Comparison of ENCODE assay signal across 11 cellular contexts in genomic region chr15:59516655-59517461, GRCh38.
DNase-seq lines count a peak whose midpoint lies in the region; ATAC-seq and TF ChIP-seq lines count a peak whose summit lies in the region.
"Had no signal": no experiment of that assay in that cellular context is flagged by ENCODE, and none has a peak within 500 bp of the region (broad histone marks: within the 10 kb centered on the region; RNA-seq: fewer than 3 reads in every experiment).

No MANE protein-coding gene starts in this region.

- H3K4me3 Mint-ChIP-seq in naive thymus-derived CD8-positive, alpha-beta T cell = peak overlapping the region in 1 of 10 donors; percentile 4
- no peak overlapping the region for H3K4me3 Mint-ChIP-seq in type B pancreatic cell
- H3K4me3 Mint-ChIP-seq: CD4-positive, alpha-beta memory T cell had no signal

- peak; percentile 6 for DNase-seq in NOMO-1 treated with dmso at 0.1 percent for 144 hours (lab: John Stamatoyannopoulos, UW; ENCODE audit: unreplicated experiment)
- DNase-seq in naive thymus-derived CD8-positive, alpha-beta T cell = no peak
- DNase-seq in amniotic stem cell (lab: John Stamatoyannopoulos, UW) = no peak
- DNase-seq in GDM1 (lab: John Stamatoyannopoulos, UW) = no peak
- no peak for DNase-seq in type B pancreatic cell (ENCODE audit: extremely low spot score, unreplicated experiment)
- DNase-seq: CD4-positive, alpha-beta memory T cell; NCI-H1092; NCI-H526 had no signal

- TF ChIP-seq CTCF in type B pancreatic cell (conservative IDR thresholded peaks at IDR 0.05) = no peak

- peaks cover 0 to 4% (median 1%) of the 10 kb centered on the region in 5 donors for H3K27me3 Mint-ChIP-seq in naive thymus-derived CD8-positive, alpha-beta T cell
- H3K27me3 Mint-ChIP-seq in type B pancreatic cell = no peaks in the 10 kb centered on the region

- H3K36me3 Mint-ChIP-seq in naive thymus-derived CD8-positive, alpha-beta T cell = no peaks in the 10 kb centered on the region
- H3K36me3 Mint-ChIP-seq in type B pancreatic cell = no peaks in the 10 kb centered on the region
- H3K36me3 Mint-ChIP-seq: CD4-positive, alpha-beta memory T cell had no signal

- peaks cover 13 to 38% (median 27%) of the 10 kb centered on the region in 4 donors for H3K4me1 Mint-ChIP-seq in naive thymus-derived CD8-positive, alpha-beta T cell
- H3K4me1 Mint-ChIP-seq in type B pancreatic cell (ENCODE audit: unreplicated experiment) = no peaks in the 10 kb centered on the region

- POLR2A ChIA-PET in naive thymus-derived CD8-positive, alpha-beta T cell (lab: Charles Lee) = interaction anchor here (0.7 to 0.9 kb wide), 3 partner anchors 8 to 362 kb away, joined by 3 read pairs; no protein-coding TSS in a partner anchor

- peak overlapping the region in 7 of 10 donors; percentile 3 to 87 (median 25) for H3K27ac Mint-ChIP-seq in naive thymus-derived CD8-positive, alpha-beta T cell
- no peak overlapping the region for H3K27ac Mint-ChIP-seq in type B pancreatic cell

- H3K9me3 Mint-ChIP-seq in naive thymus-derived CD8-positive, alpha-beta T cell = no peaks in the 10 kb centered on the region
- H3K9me3 Mint-ChIP-seq in type B pancreatic cell = no peaks in the 10 kb centered on the region
- H3K9me3 Mint-ChIP-seq: CD4-positive, alpha-beta memory T cell had no signal

- ATAC-seq in GM18498 (IDR thresholded peaks at IDR 0.05; ENCODE audit: unreplicated experiment) = peak; percentile 59
- peak; percentile 52 for ATAC-seq in GM21786 (IDR thresholded peaks at IDR 0.05; ENCODE audit: unreplicated experiment)
- no peak for ATAC-seq in naive thymus-derived CD8-positive, alpha-beta T cell
- no peak for ATAC-seq in GM18502 (IDR thresholded peaks at IDR 0.05; ENCODE audit: poor library complexity, unreplicated experiment)

Comparison
In these comparisons a context has a peak if more than half of its experiments do, and no peak if none do; other contexts are left out.
1. ATAC-seq: peak in GM18498 (single experiment) and GM21786 (single experiment); none in naive thymus-derived CD8-positive, alpha-beta T cell (0 of 2) and GM18502 (single experiment).